8 cellular contexts compared by ENCODE assay signal in genomic region chr1:219174672-219175564, GRCh38. TPM values are rescaled to one million over a fixed set of nuclear protein-coding genes. Genes with fewer than 3 reads are reported as not detected.
A peak's percentile ranks its signal among the peaks of the same experiment; 100 is the strongest.
DNase-seq lines count a peak whose midpoint lies in the region; ATAC-seq, FAIRE-seq and TF ChIP-seq lines count a peak whose summit lies in the region.

No MANE protein-coding gene starts in this region.

- no peak for FAIRE-seq in A549 (lab: Jason Lieb, UNC)

- peaks cover 44 to 56% (median 56%) of the 10 kb centered on the region in 3 donors for H3K4me1 Mint-ChIP-seq in T-cell

- no peak for TF ChIP-seq CTCF in A549 (IDR thresholded peaks at IDR 0.05)
- no peak for TF ChIP-seq CTCF in lung (IDR thresholded peaks at IDR 0.05; ENCODE audit: control extremely low read depth, extremely low read depth)
- TF ChIP-seq CTCF in thoracic aorta (IDR thresholded peaks at IDR 0.05), result no peak

- peaks cover 8% of the 10 kb centered on the region for H3K36me3 Mint-ChIP-seq in T-cell

- no peak for DNase-seq in A549 (ENCODE audit: low read depth in 1 of 2, low spot score in 1 of 2)
- peak in 23 of 34 experiments; percentile 1 to 42 (median 8) for DNase-seq in T-cell
- peak; percentile 32 for DNase-seq in lung (ENCODE audit: low spot score)
- DNase-seq in thoracic aorta (ENCODE audit: low spot score), result no peak
- no peak for DNase-seq in NCI-H526 (lab: John Stamatoyannopoulos, UW)

- no peak for TF ChIP-seq EP300 in A549 (IDR thresholded peaks at IDR 0.05)

- TF ChIP-seq POLR2A in A549 (IDR thresholded peaks at IDR 0.05; ENCODE audit: low read length), result no peak

- TF ChIP-seq RAD21 in A549 (conservative IDR thresholded peaks at IDR 0.05 in 1 of 2, IDR thresholded peaks at IDR 0.05 in 1 of 2), result no peak

- H3K4me3 Mint-ChIP-seq in T-cell, result peak overlapping the region; percentile 90 to 97 (median 94)

- H3K27ac ChIP-seq in A549, result peak overlapping the region; percentile 93 to 97
- peak overlapping the region; percentile 62 for H3K27ac ChIP-seq in duodenal mucosa (ENCODE audit: low read depth, low read length)
- peak overlapping the region; percentile 78 to 83 for H3K27ac ChIP-seq in lung (ENCODE audit: low read depth in 1 of 2, low read length in 1 of 2)
- peak overlapping the region; percentile 82 to 87 for H3K27ac ChIP-seq in thoracic aorta

- H3K27me3 ChIP-seq in duodenal mucosa (ENCODE audit: control insufficient read depth in 1 of 2, insufficient read depth in 2 of 2, low read length in 2 of 2), result no peaks in the 10 kb centered on the region
- no peaks in the 10 kb centered on the region for H3K27me3 ChIP-seq in lung (ENCODE audit: control insufficient read depth, insufficient read depth)
- H3K27me3 ChIP-seq in thoracic aorta (replicated peaks; ENCODE audit: insufficient read depth), result no peaks in the 10 kb centered on the region

- peak overlapping the region; percentile 86 for H3K9ac ChIP-seq in duodenal mucosa (ENCODE audit: low read depth in 1 of 2, low read length in 2 of 2)

- ATAC-seq in A549 (peak in 1 of 2 experiments; percentile 36; a peak in 1 of 6 replicates), GM18502 (IDR thresholded peaks at IDR 0.05; ENCODE audit: poor library complexity, unreplicated experiment) (peak; percentile 38), HG03135 (IDR thresholded peaks at IDR 0.05; ENCODE audit: unreplicated experiment) (peak; percentile 41), T-cell (replicated peaks in 1 of 4) (peak in 3 of 4 experiments; percentile 11 to 26 (median 21)), lung (ENCODE audit: insufficient read depth, low FRiP score) (peak; percentile 9), thoracic aorta (ENCODE audit: insufficient number of reproducible peaks, low FRiP score, low read depth) (peak; percentile 7)

- H3K4me1 ChIP-seq in A549 (peaks cover 33% of the 10 kb centered on the region), duodenal mucosa (ENCODE audit: control insufficient read depth in 1 of 2, insufficient read depth in 2 of 2, low read length in 2 of 2) (peaks cover 10 to 27% of the 10 kb centered on the region in 2 donors), lung (ENCODE audit: control insufficient read depth in 2 of 2, insufficient read depth in 2 of 2, low read length in 2 of 2) (peaks cover 0 to 21% of the 10 kb centered on the region in 2 donors), thoracic aorta (ENCODE audit: control insufficient read depth in 1 of 2, low read depth in 2 of 2) (peaks cover 16 to 43% of the 10 kb centered on the region in 2 donors)

- peak overlapping the region; percentile 89 for H3K4me2 ChIP-seq in A549

- no peaks in the 10 kb centered on the region for H3K9me3 Mint-ChIP-seq in T-cell

- WGBS in A549 (ENCODE audit: missing lambda C conversion rate), result 82% methylated on average over 11 of the region's 11 CpGs
- 45 to 48% methylated on average over 11 of the region's 11 CpGs for WGBS in lung, 2 donors

- H3K4me3 ChIP-seq in A549, result peak overlapping the region; percentile 74
- H3K4me3 ChIP-seq in duodenal mucosa (ENCODE audit: low read depth in 1 of 2, low read length in 2 of 2), result peak overlapping the region; percentile 93 to 97
- H3K4me3 ChIP-seq in lung, result peak overlapping the region; percentile 77
- H3K4me3 ChIP-seq in thoracic aorta, result peak overlapping the region; percentile 72

- POLR2A ChIA-PET in A549 (lab: Yijun Ruan, JAX), result interaction anchor here (1.6 kb wide), 1 partner anchor 14 kb away, joined by 12 read pairs; no protein-coding TSS in a partner anchor
- POLR2A ChIA-PET in T-cell (lab: Charles Lee), result interaction anchor here in 1 of 2 donors (0.6 to 1.2 kb wide), 2 partner anchors 12 to 24 kb away, joined by 3 read pairs; no protein-coding TSS in a partner anchor

- peak overlapping the region; percentile 92 to 94 for H3K27ac Mint-ChIP-seq in T-cell

- CTCF ChIA-PET in A549 (lab: Yijun Ruan, JAX), result no interaction called here
- CTCF ChIA-PET in T-cell (lab: Charles Lee), result interaction anchor here in 1 of 2 donors (0.7 kb wide), 1 partner anchor 14 kb away, joined by 3 read pairs; no protein-coding TSS in a partner anchor

- H3K9me3 ChIP-seq in A549 (no peaks in the 10 kb centered on the region), duodenal mucosa (ENCODE audit: control insufficient read depth in 1 of 2, low read length in 2 of 2) (no peaks in the 10 kb centered on the region), lung (ENCODE audit: control insufficient read depth in 2 of 2, insufficient read depth in 1 of 2, low read length in 1 of 2) (no peaks in the 10 kb centered on the region), thoracic aorta (no peaks in the 10 kb centered on the region)

- H3K36me3 ChIP-seq in duodenal mucosa (ENCODE audit: control insufficient read depth in 1 of 2, insufficient read depth in 2 of 2, low read length in 2 of 2) (no peaks in the 10 kb centered on the region), lung (ENCODE audit: control insufficient read depth in 2 of 2, insufficient read depth in 2 of 2, low read length in 2 of 2) (peaks cover under 1 to 2% of the 10 kb centered on the region in 2 donors), thoracic aorta (no peaks in the 10 kb centered on the region)

- H3K27me3 Mint-ChIP-seq in T-cell, result no peaks in the 10 kb centered on the region

TF ChIP-seq in A549, 52 proteins besides CTCF, POLR2A, EP300 and RAD21:
- TF ChIP-seq TFCP2L1 (CRISPR knock-in tag; IDR thresholded peaks at IDR 0.05), result no peak
- TF ChIP-seq, protein P1, sequence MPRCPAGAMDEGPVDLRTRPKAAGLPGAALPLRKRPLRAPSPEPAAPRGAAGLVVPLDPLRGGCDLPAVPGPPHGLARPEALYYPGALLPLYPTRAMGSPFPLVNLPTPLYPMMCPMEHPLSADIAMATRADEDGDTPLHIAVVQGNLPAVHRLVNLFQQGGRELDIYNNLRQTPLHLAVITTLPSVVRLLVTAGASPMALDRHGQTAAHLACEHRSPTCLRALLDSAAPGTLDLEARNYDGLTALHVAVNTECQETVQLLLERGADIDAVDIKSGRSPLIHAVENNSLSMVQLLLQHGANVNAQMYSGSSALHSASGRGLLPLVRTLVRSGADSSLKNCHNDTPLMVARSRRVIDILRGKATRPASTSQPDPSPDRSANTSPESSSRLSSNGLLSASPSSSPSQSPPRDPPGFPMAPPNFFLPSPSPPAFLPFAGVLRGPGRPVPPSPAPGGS (IDR thresholded peaks at IDR 0.05), result 0 out of 3 replicates have a peak, but pooled peaks have one; percentile 26
- TF ChIP-seq JUNB (IDR thresholded peaks at IDR 0.05), result no peak
- TF ChIP-seq MAX (IDR thresholded peaks at IDR 0.05), result no peak

RNA-seq across cellular contexts. Expression of gene LYPLAL1, which starts 1.2 kb away (rescaled TPM):
- 49.4 and 61.2 TPM in 2 replicates for polyA plus RNA-seq in A549 (2011; rRNA removed)
- polyA plus RNA-seq in A549 (2012; cell fraction: cytosol; rRNA removed), result 5.9 and 6.5 TPM in 2 replicates
- polyA plus RNA-seq in A549 (2012; cell fraction: nucleus; rRNA removed), result 3.5 and 7.2 TPM in 2 replicates
- 13.6 to 17.6 TPM (median 15.4 TPM) in 3 replicates for polyA plus RNA-seq in A549 (2017; fragmentation: RNase III; extraction: RNeasy Plus Mini Kit Qiagen cat#74134 plus additional on column Dnase treatment)
- 14.7 and 20.3 TPM in 2 replicates for polyA minus RNA-seq in A549 (2011; rRNA and poly(A)+ RNA removed)
- 10 to 100 TPM; 14.2 to 19.4 (median 18.3) TPM for total RNA-seq in T-cell
- 10 to 100 TPM; 21.4 to 49.6 TPM for total RNA-seq in lung
- polyA plus RNA-seq in lung, result 10 to 100 TPM; 11.9 to 44.1 TPM
- total RNA-seq in thoracic aorta, result 10 to 100 TPM; 23.2 to 24.8 TPM

Comparison
In these comparisons a context has a peak if more than half of its experiments do, and no peak if none do; other contexts are left out.
1. DNase-seq: peak in T-cell (23 of 34) and lung (single experiment); none in A549 (0 of 2), thoracic aorta (single experiment) and NCI-H526 (0 of 2).
2. Peak in every context shown above with its lines, with median percentiles within 50 percentile points of each other: H3K27ac ChIP-seq and H3K4me3 ChIP-seq.